1 cellular context compared by ENCODE assay signal in genomic region chr12:96431067-96431466, GRCh38.
TF ChIP-seq lines count a peak whose summit lies in the region.

No MANE protein-coding gene starts in this region.

TF ChIP-seq in IMR-90, 13 proteins besides CTCF, POLR2A, EP300 and RAD21:
- no peak for TF ChIP-seq RFX5 (IDR thresholded peaks at IDR 0.05; ENCODE audit: low read depth, low read length)
- TF ChIP-seq BHLHE40 (IDR thresholded peaks at IDR 0.05; ENCODE audit: low read depth, low read length): no peak
- no peak for TF ChIP-seq RCOR1 (IDR thresholded peaks at IDR 0.05; ENCODE audit: insufficient replicate concordance, low read length)
- no peak for TF ChIP-seq SMC3 (IDR thresholded peaks at IDR 0.05; ENCODE audit: low read depth, low read length)
- no peak for TF ChIP-seq USF2 (IDR thresholded peaks at IDR 0.05; ENCODE audit: low read depth, low read length)
- TF ChIP-seq NFE2L2 (IDR thresholded peaks at IDR 0.05; ENCODE audit: low read depth, low read length): no peak
- no peak for TF ChIP-seq CHD1 (IDR thresholded peaks at IDR 0.05; ENCODE audit: low read depth, low read length)
- no peak for TF ChIP-seq MAZ (IDR thresholded peaks at IDR 0.05; ENCODE audit: borderline replicate concordance, low read depth, low read length)
- no peak for TF ChIP-seq CEBPB (IDR thresholded peaks at IDR 0.05; ENCODE audit: low read depth, low read length)
- no peak for TF ChIP-seq ELK1 (IDR thresholded peaks at IDR 0.05; ENCODE audit: borderline replicate concordance, low read depth, low read length)
- TF ChIP-seq MAFK (IDR thresholded peaks at IDR 0.05; ENCODE audit: low read depth, low read length): no peak
- no peak for TF ChIP-seq MXI1 (IDR thresholded peaks at IDR 0.05; ENCODE audit: borderline replicate concordance, low read depth, low read length)
